ENCODE assay signal across 21 cellular contexts in the genomic region with DNA sequence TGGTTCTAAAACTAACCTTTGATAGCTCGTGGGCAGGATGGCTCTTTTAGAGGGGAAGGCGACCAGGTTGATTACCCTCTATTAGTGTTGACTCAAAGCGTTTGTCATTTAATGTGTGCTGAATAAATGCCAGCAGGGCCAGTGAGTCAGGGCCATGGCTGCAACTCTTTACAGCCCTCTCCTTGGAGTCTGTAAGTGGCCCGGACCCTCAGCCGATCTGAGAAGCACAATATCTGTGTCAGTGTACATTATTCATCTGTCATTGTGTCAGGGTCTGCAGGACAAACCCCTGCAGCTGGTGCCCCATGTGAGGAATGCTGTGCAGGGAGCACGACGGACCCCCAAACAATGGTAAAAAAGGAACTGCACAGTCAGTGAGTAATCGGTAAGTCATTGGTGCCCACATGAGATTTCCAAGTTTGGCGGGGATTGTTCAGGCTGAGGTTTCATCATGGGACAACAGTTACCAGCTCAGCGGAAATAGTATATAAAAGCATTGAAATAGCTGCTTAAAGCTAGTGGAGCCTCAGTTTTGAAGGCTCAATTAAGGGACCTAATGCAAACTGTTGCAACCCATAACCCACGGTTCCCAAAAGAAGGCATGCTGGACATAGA.
DNase-seq lines count a peak whose midpoint lies in the region; ATAC-seq, FAIRE-seq and TF ChIP-seq lines count a peak whose summit lies in the region.
"Had no signal": no experiment of that assay in that cellular context is flagged by ENCODE, and none has a peak within 500 bp of the region (broad histone marks: within the 10 kb centered on the region; RNA-seq: fewer than 3 reads in every experiment).

No MANE protein-coding gene starts in this region.

- H2BK12ac ChIP-seq in H1 (ENCODE audit: low read depth, low read length), result no peak overlapping the region

- H2AFZ ChIP-seq in H1 (ENCODE audit: low read length) (no peak overlapping the region), hepatocyte (no peak overlapping the region)

- POLR2A ChIA-PET in H1 (lab: Charles Lee; ENCODE audit: partially characterized antibody), result interaction anchor here (0.5 kb wide), 1 partner anchor 17 kb away, joined by 3 read pairs; no protein-coding TSS in a partner anchor

- H2BK120ac ChIP-seq in H1 (replicated peaks; ENCODE audit: low read depth, low read length), result no peak overlapping the region

- TF ChIP-seq RAD21 in H1 (IDR thresholded peaks at IDR 0.05 in 1 of 2, conservative IDR thresholded peaks at IDR 0.05 in 1 of 2; ENCODE audit: low read depth in 2 of 2, low read length in 2 of 2), result no peak

- no peak overlapping the region for H4K5ac ChIP-seq in H1 (ENCODE audit: insufficient read length, low read depth, low read length)

- H3K18ac ChIP-seq in H1 (ENCODE audit: extremely low read depth, low read length), result no peak overlapping the region

- no peaks in the 10 kb centered on the region for H3K4me1 ChIP-seq in H1 (replicated peaks in 1 of 4; ENCODE audit: control insufficient read depth in 3 of 4, insufficient read depth in 4 of 4, low read length in 3 of 4)
- no peaks in the 10 kb centered on the region for H3K4me1 ChIP-seq in hepatocyte (ENCODE audit: insufficient read depth)
- H3K4me1 ChIP-seq: HAP-1 had no signal

- H2BK15ac ChIP-seq in H1 (ENCODE audit: low read length), result no peak overlapping the region

- H3K4ac ChIP-seq in H1 (replicated peaks; ENCODE audit: insufficient read length, low read depth, low read length), result no peak overlapping the region

- H2BK20ac ChIP-seq in H1 (ENCODE audit: low read length), result no peak overlapping the region

- H3K27me3 ChIP-seq in H1 (replicated peaks in 1 of 4; ENCODE audit: control insufficient read depth in 3 of 4, extremely low read depth in 1 of 4, insufficient read depth in 3 of 4, low read length in 3 of 4) (no peaks in the 10 kb centered on the region), hepatocyte (no peaks in the 10 kb centered on the region)

- H3K9ac ChIP-seq in H1 (replicated peaks in 1 of 4; ENCODE audit: extremely low read depth in 1 of 4, low read depth in 3 of 4, low read length in 3 of 4), result no peak overlapping the region
- H3K9ac ChIP-seq: SK-N-SH had no signal

- H3K79me1 ChIP-seq in H1 (ENCODE audit: low read depth, low read length), result no peaks in the 10 kb centered on the region

- H3K56ac ChIP-seq in H1 (replicated peaks; ENCODE audit: insufficient read length, low read depth, low read length), result no peak overlapping the region

- no peak overlapping the region for H2BK5ac ChIP-seq in H1 (ENCODE audit: low read depth, low read length)

- DNase-seq in ELR (ENCODE audit: low read depth), result peak; percentile 86
- DNase-seq in HS-5 (ENCODE audit: low read depth), result peak; percentile 86
- DNase-seq in RCC 7860 (ENCODE audit: low spot score), result peak; percentile 56
- no peak for DNase-seq in H1 (ENCODE audit: low read depth in 1 of 2, low spot score in 2 of 2)
- DNase-seq in hepatocyte (ENCODE audit: low spot score), result no peak
- no peak for DNase-seq in GOT3 (lab: John Stamatoyannopoulos, UW)
- DNase-seq in dedifferentiated amniotic fluid mesenchymal stem cell (ENCODE audit: extremely low spot score), result no peak
- DNase-seq: ACHN, DMS 273 treated with DMSO at 0.1 percent for 48 hours, DND-41, GF-D8, NCI-H1436, NCI-H1930, NCI-H526, SHP77 treated with DMSO at 0.1 percent for 48 hours, SK-N-SH had no signal

- H3K9me2 ChIP-seq in hepatocyte (replicated peaks; ENCODE audit: insufficient read depth), result no peaks in the 10 kb centered on the region
- H3K9me2 ChIP-seq: SK-N-SH had no signal

- H3K23ac ChIP-seq in H1 (ENCODE audit: insufficient read length), result no peak overlapping the region

- H3K36me3 ChIP-seq in H1 (ENCODE audit: control insufficient read depth in 2 of 4, insufficient read depth in 4 of 4, low read length in 3 of 4) (no peaks in the 10 kb centered on the region), hepatocyte (replicated peaks; ENCODE audit: insufficient read depth, low read depth) (no peaks in the 10 kb centered on the region)
- H3K36me3 ChIP-seq: HAP-1 had no signal

- H2AK5ac ChIP-seq in H1 (ENCODE audit: low read depth, low read length), result no peak overlapping the region

- H4K20me1 ChIP-seq in H1 (replicated peaks in 1 of 2; ENCODE audit: control insufficient read depth in 1 of 2, insufficient read depth in 2 of 2, low read length in 2 of 2) (no peaks in the 10 kb centered on the region), hepatocyte (ENCODE audit: insufficient read depth, poor library complexity, severe bottlenecking) (no peaks in the 10 kb centered on the region)

- no peak overlapping the region for H3K14ac ChIP-seq in H1 (ENCODE audit: insufficient read length)

- H3K9me3 ChIP-seq in H1 (ENCODE audit: insufficient read depth in 2 of 2, low read depth in 1 of 2, low read length in 1 of 2), result peaks cover 49 to 62% of the 10 kb centered on the region in 2 experiments
- H3K9me3 ChIP-seq in hepatocyte (ENCODE audit: low read depth), result no peaks in the 10 kb centered on the region
- H3K9me3 ChIP-seq: HAP-1, SK-N-SH had no signal

- no peak overlapping the region for H4K91ac ChIP-seq in H1 (replicated peaks; ENCODE audit: insufficient read length, low read length)

- peak; percentile 69 for FAIRE-seq in RCC 7860 (lab: Jason Lieb, UNC)
- no peak for FAIRE-seq in H1 (lab: Jason Lieb, UNC)
- FAIRE-seq: GM12891, GM18507, K562 had no signal

- no peaks in the 10 kb centered on the region for H3K23me2 ChIP-seq in H1 (ENCODE audit: low read depth, low read length)

- TF ChIP-seq POLR2A in H1 (IDR thresholded peaks at IDR 0.05; ENCODE audit: control extremely low read depth in 1 of 2, low read depth in 2 of 2, low read length in 2 of 2), result no peak

- H3K4me2 ChIP-seq in H1 (ENCODE audit: insufficient read depth in 1 of 2, low read depth in 2 of 2, low read length in 2 of 2), result no peak overlapping the region
- H3K4me2 ChIP-seq in hepatocyte, result no peak overlapping the region
- H3K4me2 ChIP-seq: SK-N-SH had no signal

- 78% methylated on average over 11 of the region's 11 CpGs; no CpG with 5 or more reads in 1 of the 2 experiments for WGBS in H1 (ENCODE audit: extremely low coverage in 1 of 2, insufficient coverage in 1 of 2, insufficient read length in 1 of 2, insufficient replicate concordance in 2 of 2, low coverage in 1 of 2, low lambda C conversion rate in 2 of 2, missing lambda C conversion rate in 1 of 2), 2 experiments
- WGBS in hepatocyte (ENCODE audit: low lambda C conversion rate, missing lambda C conversion rate), result 78% methylated on average over 11 of the region's 11 CpGs

- H3K27ac ChIP-seq in H1 (ENCODE audit: low read depth, low read length) (no peak overlapping the region), hepatocyte (no peak overlapping the region)

- H4K8ac ChIP-seq in H1 (ENCODE audit: extremely low read depth, insufficient read depth, low read length), result 0 out of 2 replicates have a peak overlapping the region, but pooled peaks have one; percentile 5

- no peak for ATAC-seq in GM19351 (IDR thresholded peaks at IDR 0.05; ENCODE audit: unreplicated experiment)
- ATAC-seq: K562 had no signal

- H3K4me3 ChIP-seq in H1 (ENCODE audit: extremely low read depth in 1 of 4, insufficient read depth in 2 of 4, low read depth in 3 of 4, low read length in 4 of 4), result no peak overlapping the region
- H3K4me3 ChIP-seq in hepatocyte, result no peak overlapping the region
- H3K4me3 ChIP-seq: HAP-1, K562 had no signal

- CTCF ChIA-PET in H1 (lab: Charles Lee; ENCODE audit: partially characterized antibody), result no interaction called here

- no peak for TF ChIP-seq EP300 in H1 (IDR thresholded peaks at IDR 0.05; ENCODE audit: borderline replicate concordance in 1 of 2, low read depth in 2 of 2, low read length in 2 of 2)

- no peaks in the 10 kb centered on the region for H3K79me2 ChIP-seq in H1 (ENCODE audit: control insufficient read depth in 1 of 2, insufficient read depth in 2 of 2, low read length in 2 of 2)
- H3K79me2 ChIP-seq in hepatocyte, result no peaks in the 10 kb centered on the region

- TF ChIP-seq CTCF in H1 (IDR thresholded peaks at IDR 0.05; ENCODE audit: control extremely low read depth in 1 of 3, insufficient read depth in 1 of 3, low read depth in 1 of 3, low read length in 3 of 3) (no peak), hepatocyte (IDR thresholded peaks at IDR 0.05; ENCODE audit: poor library complexity) (no peak)

TF ChIP-seq in H1, 55 proteins besides CTCF, POLR2A, EP300 and RAD21:
- TF ChIP-seq JUN (IDR thresholded peaks at IDR 0.05; ENCODE audit: low read depth, low read length) (no peak), POU5F1 (IDR thresholded peaks at IDR 0.05; ENCODE audit: low read depth, low read length) (no peak), BACH1 (IDR thresholded peaks at IDR 0.05; ENCODE audit: low read length) (no peak), POLR2AphosphoS5 (IDR thresholded peaks at IDR 0.05; ENCODE audit: low read depth, low read length) (no peak), SRF (IDR thresholded peaks at IDR 0.05; ENCODE audit: low read depth, low read length) (no peak), BCL11A (IDR thresholded peaks at IDR 0.05; ENCODE audit: low read depth in 2 of 2, low read length in 2 of 2) (no peak), EGR1 (IDR thresholded peaks at IDR 0.05; ENCODE audit: borderline replicate concordance, low read depth, low read length) (no peak), GTF2F1 (IDR thresholded peaks at IDR 0.05; ENCODE audit: borderline replicate concordance, low read depth, low read length) (no peak), MAFK (IDR thresholded peaks at IDR 0.05; ENCODE audit: low read depth, low read length) (no peak), CTBP2 (IDR thresholded peaks at IDR 0.05; ENCODE audit: borderline replicate concordance, insufficient read depth, insufficient read length, low read length) (no peak)
- TF ChIP-seq, protein P1, sequence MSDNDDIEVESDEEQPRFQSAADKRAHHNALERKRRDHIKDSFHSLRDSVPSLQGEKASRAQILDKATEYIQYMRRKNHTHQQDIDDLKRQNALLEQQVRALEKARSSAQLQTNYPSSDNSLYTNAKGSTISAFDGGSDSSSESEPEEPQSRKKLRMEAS (IDR thresholded peaks at IDR 0.05), result no peak

Comparison
In these comparisons a context has a peak if more than half of its experiments do, and no peak if none do; other contexts are left out.
1. DNase-seq: peak in ELR (single experiment), HS-5 (single experiment) and RCC 7860 (single experiment); none in H1 (0 of 2), hepatocyte (single experiment), GOT3 (single experiment) and dedifferentiated amniotic fluid mesenchymal stem cell (single experiment).